ENCODE assay signal across 22 cellular contexts in the genomic region with DNA sequence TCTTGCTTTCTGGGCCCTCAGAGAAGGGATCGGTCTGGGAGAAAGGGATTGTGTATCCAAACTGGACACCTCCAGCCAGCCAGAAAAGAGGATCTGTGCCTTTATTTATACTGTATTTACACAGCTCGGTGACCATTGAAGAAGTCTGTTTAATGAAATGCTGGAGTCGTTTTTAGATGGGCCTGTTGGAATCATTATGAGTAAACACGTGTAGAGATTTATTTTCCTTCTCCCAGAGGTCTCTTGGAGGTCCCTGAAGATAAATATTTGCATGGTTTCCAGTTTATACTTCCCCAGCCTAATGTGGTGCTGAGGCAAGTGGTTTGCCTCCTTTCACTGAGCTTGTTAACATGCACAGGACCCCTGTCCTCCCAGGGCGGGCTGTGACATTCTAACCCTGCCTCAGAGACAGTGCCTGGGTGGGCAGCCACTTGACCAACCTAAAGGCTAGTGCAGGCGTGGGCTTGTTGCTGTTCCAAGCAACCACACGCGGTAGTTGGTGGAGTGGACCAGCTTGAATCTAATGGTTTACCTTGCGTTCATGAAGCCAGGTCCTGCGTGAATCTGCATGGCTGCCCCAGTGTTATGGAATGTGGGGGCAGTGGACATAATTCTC.
DNase-seq lines count a peak whose midpoint lies in the region; ATAC-seq, FAIRE-seq and TF ChIP-seq lines count a peak whose summit lies in the region.
"Had no signal": no experiment of that assay in that cellular context is flagged by ENCODE, and none has a peak within 500 bp of the region (broad histone marks: within the 10 kb centered on the region; RNA-seq: fewer than 3 reads in every experiment).

No MANE protein-coding gene starts in this region.

- H3K9me2 ChIP-seq in HCT116 (ENCODE audit: insufficient read depth) = no peaks in the 10 kb centered on the region
- H3K9me2 ChIP-seq in hepatocyte (replicated peaks; ENCODE audit: insufficient read depth) = no peaks in the 10 kb centered on the region

- H3K27me3 ChIP-seq in HCT116 (ENCODE audit: insufficient read depth, low read length) = no peaks in the 10 kb centered on the region
- H3K27me3 ChIP-seq in RWPE2 (ENCODE audit: insufficient read depth, poor library complexity, severe bottlenecking) = no peaks in the 10 kb centered on the region
- peaks cover 30% of the 10 kb centered on the region for H3K27me3 ChIP-seq in hepatocyte
- H3K27me3 ChIP-seq in gastrocnemius medialis = peaks cover 11 to 23% (median 18%) of the 10 kb centered on the region in 3 donors
- H3K27me3 ChIP-seq in adrenal gland = peaks cover 18% of the 10 kb centered on the region
- H3K27me3 ChIP-seq in HepG2 (ENCODE audit: control insufficient read depth in 1 of 2, insufficient read depth in 2 of 2, low read length in 2 of 2) = peaks cover 6 to 73% of the 10 kb centered on the region in 2 experiments
- H3K27me3 ChIP-seq: SJCRH30 had no signal

- in situ Hi-C loops in gastrocnemius medialis (cut with MboI; ENCODE audit: low sequenced_read_pairs in 4 of 4) (no loop called here), HepG2 (cut with HindIII; ENCODE audit: extremely low pct_ligation_motif_present, low pct_unique_long_range_greater_than_20kb) (no loop called here)

- POLR2A ChIA-PET in HCT116 (lab: Charles Lee) (interaction anchor here (2.9 kb wide), 1 partner anchor 10 kb away, joined by 9 read pairs; no protein-coding TSS in a partner anchor), HepG2 (lab: Yijun Ruan, JAX) (no interaction called here)

- RAD21 ChIA-PET in HCT116 (lab: Charles Lee; ENCODE audit: low non-redundant PET in 1 of 2, low total read pairs in 2 of 2, uncharacterized antibody in 2 of 2, unreplicated experiment in 2 of 2) = no interaction called here

- no peaks in the 10 kb centered on the region for H3K9me3 ChIP-seq in HCT116 (ENCODE audit: control insufficient read depth in 1 of 2, insufficient read depth in 1 of 2, low read depth in 1 of 2, low read length in 2 of 2)
- no peaks in the 10 kb centered on the region for H3K9me3 ChIP-seq in RWPE2 (ENCODE audit: severe bottlenecking)
- H3K9me3 ChIP-seq in hepatocyte (ENCODE audit: low read depth) = no peaks in the 10 kb centered on the region
- no peaks in the 10 kb centered on the region for H3K9me3 ChIP-seq in gastrocnemius medialis
- H3K9me3 ChIP-seq in adrenal gland (replicated peaks in 1 of 3) = no peaks in the 10 kb centered on the region
- no peaks in the 10 kb centered on the region for H3K9me3 ChIP-seq in HepG2 (ENCODE audit: low read length)
- H3K9me3 ChIP-seq: SJCRH30 had no signal

- H3K27ac Mint-ChIP-seq in natural killer cell = no peak overlapping the region
- H3K27ac Mint-ChIP-seq: CD8-positive, alpha-beta T cell; memory B cell; natural killer cell treated with Interleukin-12 subunit alpha and Interleukin-12 subunit beta and Interleukin-15 and Interleukin-18, amount 100 ng/mL, for 72 hours had no signal

- ATAC-seq in HCT116 (no peak), RWPE2 (ENCODE audit: low read depth) (no peak), gastrocnemius medialis (no peak), natural killer cell (no peak), HepG2 (no peak)
- ATAC-seq: CD8-positive, alpha-beta T cell; natural killer cell treated with Interleukin-12 subunit alpha and Interleukin-12 subunit beta and Interleukin-15 and Interleukin-18, amount 100 ng/mL, for 72 hours had no signal

- no peak overlapping the region for H3K4me3 Mint-ChIP-seq in natural killer cell
- H3K4me3 Mint-ChIP-seq: CD8-positive, alpha-beta T cell; central memory CD8-positive, alpha-beta T cell; memory B cell; natural killer cell treated with Interleukin-12 subunit alpha and Interleukin-12 subunit beta and Interleukin-15 and Interleukin-18, amount 100 ng/mL, for 72 hours had no signal

- H3K36me3 ChIP-seq in HCT116 (ENCODE audit: control insufficient read depth in 1 of 2, insufficient read depth in 2 of 2, low read length in 2 of 2) (no peaks in the 10 kb centered on the region), RWPE2 (ENCODE audit: low read depth) (no peaks in the 10 kb centered on the region), hepatocyte (replicated peaks; ENCODE audit: insufficient read depth, low read depth) (no peaks in the 10 kb centered on the region), gastrocnemius medialis (no peaks in the 10 kb centered on the region), adrenal gland (replicated peaks in 1 of 2) (no peaks in the 10 kb centered on the region), HepG2 (replicated peaks in 1 of 2; ENCODE audit: control insufficient read depth in 1 of 2, insufficient read depth in 2 of 2, low read length in 2 of 2) (no peaks in the 10 kb centered on the region)
- H3K36me3 ChIP-seq: SJCRH30, WERI-Rb-1 had no signal

- H3K4me3 ChIP-seq in HCT116 (replicated peaks in 1 of 2; ENCODE audit: low read depth in 1 of 2, low read length in 2 of 2) = no peak overlapping the region
- H3K4me3 ChIP-seq in RWPE2 (ENCODE audit: severe bottlenecking) = no peak overlapping the region
- H3K4me3 ChIP-seq in hepatocyte = no peak overlapping the region
- no peak overlapping the region for H3K4me3 ChIP-seq in gastrocnemius medialis
- H3K4me3 ChIP-seq in adrenal gland = no peak overlapping the region
- H3K4me3 ChIP-seq in HepG2 (replicated peaks in 1 of 3; ENCODE audit: insufficient read depth in 1 of 3, low read depth in 2 of 3, low read length in 3 of 3) = no peak overlapping the region
- H3K4me3 ChIP-seq: SJCRH30 had no signal

- H3K4me2 ChIP-seq in HCT116 (ENCODE audit: low read length) = peak overlapping the region; percentile 67
- H3K4me2 ChIP-seq in hepatocyte = no peak overlapping the region
- H3K4me2 ChIP-seq in HepG2 (ENCODE audit: low read depth, low read length) = no peak overlapping the region

- no peak overlapping the region for H3K27ac ChIP-seq in HCT116 (ENCODE audit: low read depth, low read length)
- peak overlapping the region; percentile 84 for H3K27ac ChIP-seq in RWPE2 (ENCODE audit: poor library complexity, severe bottlenecking)
- H3K27ac ChIP-seq in hepatocyte = peak overlapping the region; percentile 24
- H3K27ac ChIP-seq in gastrocnemius medialis = peak overlapping the region in 3 of 4 donors; percentile 42 to 51 (median 44)
- H3K27ac ChIP-seq in adrenal gland = no peak overlapping the region
- H3K27ac ChIP-seq in HepG2 (ENCODE audit: extremely low read length, insufficient read depth, low read length) = no peak overlapping the region
- H3K27ac ChIP-seq: SJCRH30, WERI-Rb-1 had no signal

- H3K79me2 ChIP-seq in HCT116 (ENCODE audit: insufficient read depth, low read length) (no peaks in the 10 kb centered on the region), hepatocyte (no peaks in the 10 kb centered on the region), HepG2 (ENCODE audit: insufficient read depth, low read length) (no peaks in the 10 kb centered on the region)

- no peaks in the 10 kb centered on the region for H3K9me3 Mint-ChIP-seq in natural killer cell
- H3K9me3 Mint-ChIP-seq: CD8-positive, alpha-beta T cell; central memory CD8-positive, alpha-beta T cell; memory B cell; natural killer cell treated with Interleukin-12 subunit alpha and Interleukin-12 subunit beta and Interleukin-15 and Interleukin-18, amount 100 ng/mL, for 72 hours had no signal

- TF ChIP-seq CTCF in HCT116 (IDR thresholded peaks at IDR 0.05 in 2 of 3, conservative IDR thresholded peaks at IDR 0.05 in 1 of 3; ENCODE audit: borderline replicate concordance in 1 of 3, insufficient read depth in 1 of 3, low read depth in 2 of 3, low read length in 2 of 3) (no peak), RWPE2 (IDR thresholded peaks at IDR 0.05; ENCODE audit: poor library complexity, severe bottlenecking) (no peak), hepatocyte (IDR thresholded peaks at IDR 0.05; ENCODE audit: poor library complexity) (no peak), gastrocnemius medialis (IDR thresholded peaks at IDR 0.05 in 4 of 5, conservative IDR thresholded peaks at IDR 0.05 in 1 of 5) (no peak), natural killer cell (IDR thresholded peaks at IDR 0.05) (no peak), adrenal gland (IDR thresholded peaks at IDR 0.05) (no peak), HepG2 (CRISPR knock-in tag; IDR thresholded peaks at IDR 0.05) (no peak)

- TF ChIP-seq EP300 in HepG2 (IDR thresholded peaks at IDR 0.05; ENCODE audit: low read depth in 2 of 2, low read length in 2 of 2) (no peak), HepG2 (CRISPR knock-in tag; IDR thresholded peaks at IDR 0.05; ENCODE audit: borderline replicate concordance) (no peak)

- H3K4me1 Mint-ChIP-seq in natural killer cell = peaks cover 18% of the 10 kb centered on the region in 2 donors

- intact Hi-C loops in HCT116 (cut with micrococcal nuclease) (no loop called here), gastrocnemius medialis (cut with DNase I; ENCODE audit: low total_unique reads) (no loop called here), natural killer cell (cut with micrococcal nuclease) (no loop called here), adrenal gland (cut with DNase I) (no loop called here), HepG2 (cut with micrococcal nuclease; ENCODE audit: unreplicated experiment) (no loop called here)

- BruUV-seq in HCT116 (replicated peaks; lab: Mats Ljungman, UMichigan) (no TSS peak), HepG2 (replicated peaks; lab: Mats Ljungman, UMichigan) (no TSS peak)

- 68% methylated on average over 10 of the region's 10 CpGs for WGBS in hepatocyte (ENCODE audit: low lambda C conversion rate, missing lambda C conversion rate)
- WGBS in adrenal gland, 4 donors = 57 to 81% (median 79%) methylated on average over 5 to 10 of the region's 10 CpGs
- 60% methylated on average over 10 of the region's 10 CpGs for WGBS in HepG2 (ENCODE audit: low lambda C conversion rate)

- peak overlapping the region; percentile 23; the same call in 1 of the 2 replicates for H3K9ac ChIP-seq in HCT116 (ENCODE audit: low read length)
- H3K9ac ChIP-seq in HepG2 (ENCODE audit: insufficient read depth, low read depth, low read length) = no peak overlapping the region

- H3K4me1 ChIP-seq in HCT116 (ENCODE audit: control insufficient read depth in 1 of 2, insufficient read depth in 2 of 2, low read length in 2 of 2) (peaks cover 8 to 26% of the 10 kb centered on the region in 2 experiments), RWPE2 (ENCODE audit: insufficient read depth, poor library complexity, severe bottlenecking) (peaks cover 43% of the 10 kb centered on the region), hepatocyte (ENCODE audit: insufficient read depth) (peaks cover 7% of the 10 kb centered on the region), gastrocnemius medialis (peaks cover 0 to 18% of the 10 kb centered on the region in 2 donors), adrenal gland (replicated peaks in 1 of 2) (peaks cover 10 to 11% of the 10 kb centered on the region in 2 donors), HepG2 (ENCODE audit: insufficient read depth, low read length) (peaks cover 17% of the 10 kb centered on the region)
- H3K4me1 ChIP-seq: SJCRH30 had no signal

- H3K36me3 Mint-ChIP-seq in natural killer cell = no peaks in the 10 kb centered on the region
- H3K36me3 Mint-ChIP-seq: CD8-positive, alpha-beta T cell; memory B cell; natural killer cell treated with Interleukin-12 subunit alpha and Interleukin-12 subunit beta and Interleukin-15 and Interleukin-18, amount 100 ng/mL, for 72 hours had no signal

- TF ChIP-seq RAD21 in HCT116 (IDR thresholded peaks at IDR 0.05; ENCODE audit: low read depth) (no peak), HepG2 (CRISPR knock-in tag; IDR thresholded peaks at IDR 0.05) (no peak)

- DNase-seq in HCT116 (ENCODE audit: low read depth, low spot score) (no peak), RWPE2 (ENCODE audit: low spot score) (no peak), hepatocyte (ENCODE audit: low spot score) (no peak), gastrocnemius medialis (no peak), natural killer cell (no peak), NCI-H1417 treated with DMSO at 0.1 percent for 48 hours (lab: John Stamatoyannopoulos, UW) (no peak), adrenal gland (no peak), HepG2 (ENCODE audit: low spot score) (no peak)
- DNase-seq: activated CD4-positive, alpha-beta T cell treated with anti-CD3 and anti-CD28 coated beads, Interleukin-2, amount 50 U/mL, for 4 hours; activated gamma-delta T cell treated with Interleukin-2 at 50 U/mL for 16 hours; CD8-positive, alpha-beta T cell; DND-41; effector CD8-positive, alpha-beta T cell; NCI-H524; OCI-M1; SJCRH30; stimulated activated CD4-positive, alpha-beta T cell treated with anti-CD3 and anti-CD28 coated beads, Interleukin-4, amount 100 ng/mL, for 4 hours; T-helper 2 cell; WERI-Rb-1 had no signal

- CTCF ChIA-PET in HCT116 (lab: Charles Lee) = interaction anchor here (0.9 kb wide), 1 partner anchor 12 kb away, joined by 3 read pairs; no protein-coding TSS in a partner anchor
- CTCF ChIA-PET in HepG2 (lab: Yijun Ruan, JAX; ENCODE audit: low intra/inter-chr PET ratio, low total read pairs) = no interaction called here

- H2AFZ ChIP-seq in HCT116 (ENCODE audit: low read depth, low read length, poor library complexity, severe bottlenecking) (peak overlapping the region; percentile 84), hepatocyte (no peak overlapping the region), HepG2 (ENCODE audit: low read length) (no peak overlapping the region)

- H3K27me3 Mint-ChIP-seq in natural killer cell (ENCODE audit: low read depth in 2 of 2) = peaks cover 40 to 53% of the 10 kb centered on the region in 2 donors

- TF ChIP-seq POLR2A in HCT116 (IDR thresholded peaks at IDR 0.05; ENCODE audit: borderline replicate concordance, extremely low read depth, insufficient read depth, insufficient read length) = no peak
- no peak for TF ChIP-seq POLR2A in gastrocnemius medialis (IDR thresholded peaks at IDR 0.05)
- no peak for TF ChIP-seq POLR2A in adrenal gland (IDR thresholded peaks at IDR 0.05)
- TF ChIP-seq POLR2A in HepG2 (IDR thresholded peaks at IDR 0.05; ENCODE audit: insufficient read depth in 1 of 2, low read depth in 2 of 2, low read length in 2 of 2) = no peak

- no peaks in the 10 kb centered on the region for H4K20me1 ChIP-seq in HCT116 (ENCODE audit: insufficient read depth)
- H4K20me1 ChIP-seq in hepatocyte (ENCODE audit: insufficient read depth, poor library complexity, severe bottlenecking) = no peaks in the 10 kb centered on the region
- no peaks in the 10 kb centered on the region for H4K20me1 ChIP-seq in HepG2 (ENCODE audit: insufficient read depth, low read length)

- no peak for FAIRE-seq in HepG2 (lab: Jason Lieb, UNC)

Comparison
In these comparisons a context has a peak if more than half of its experiments do, and no peak if none do; other contexts are left out.
1. H3K27ac ChIP-seq: peak in RWPE2 (single experiment), hepatocyte (single experiment) and gastrocnemius medialis (3 of 4); none in HCT116 (single experiment), adrenal gland (0 of 5) and HepG2 (single experiment).